ENCODE assay signal across 30 cellular contexts in genomic region chr14:79820866-79821535, GRCh38.
DNase-seq lines count a peak whose midpoint lies in the region; ATAC-seq, FAIRE-seq and TF ChIP-seq lines count a peak whose summit lies in the region.
"Had no signal": no experiment of that assay in that cellular context is flagged by ENCODE, and none has a peak within 500 bp of the region (broad histone marks: within the 10 kb centered on the region; RNA-seq: fewer than 3 reads in every experiment).

No MANE protein-coding gene starts in this region.

- no peak overlapping the region for H3K27ac Mint-ChIP-seq in activated CD4-positive, alpha-beta T cell treated with anti-CD3 and anti-CD28 coated beads for 36 hours
- H3K27ac Mint-ChIP-seq: activated B cell treated with CpG ODN at 0.5 μM for 24 hours; activated naive CD8-positive, alpha-beta T cell; CD8-positive, alpha-beta T cell; endodermal cell; memory B cell had no signal

- DNase-seq in NCI-H82 (lab: John Stamatoyannopoulos, UW) (peak; percentile 20), NCI-H82 treated with DMSO at 0.1 percent for 48 hours (lab: John Stamatoyannopoulos, UW; ENCODE audit: unreplicated experiment) (no peak), NCI-H69 (lab: John Stamatoyannopoulos, UW) (peak; percentile 61), iPS-NIHi7 (ENCODE audit: extremely low spot score) (peak; percentile 11), retina (peak; percentile 14), H54 (ENCODE audit: insufficient read length, low spot score) (no peak)
- no peak for DNase-seq in activated CD4-positive, alpha-beta T cell treated with anti-CD3 and anti-CD28 coated beads for 36 hours
- DNase-seq: activated B cell treated with CpG ODN at 0.5 μM for 24 hours; activated CD4-positive, alpha-beta T cell treated with anti-CD3 and anti-CD28 coated beads, Interleukin-2, amount 50 U/mL, for 4 hours; activated CD8-positive, alpha-beta memory T cell treated with anti-CD3 and anti-CD28 coated beads, Interleukin-2, amount 50 U/mL, for 48 hours; aorta; CD8-positive, alpha-beta T cell; EL; endodermal cell; foreskin melanocyte; GM23248; IMR-90; NCI-H1092 treated with DMSO at 0.1 percent for 48 hours; NCI-H2081; SIG-M5; stimulated activated naive CD8-positive, alpha-beta T cell treated with anti-CD3 and anti-CD28 coated beads, Interleukin-15, Interleukin-2, amounts not matched to agents 100 U/mL and 50 U/mL, for 24 hours; T-helper 1 cell; thyroid gland had no signal

- no peaks in the 10 kb centered on the region for H3K9me3 Mint-ChIP-seq in activated CD4-positive, alpha-beta T cell treated with anti-CD3 and anti-CD28 coated beads for 36 hours (ENCODE audit: low read depth)
- H3K9me3 Mint-ChIP-seq: CD8-positive, alpha-beta T cell; endodermal cell had no signal

- CTCF ChIA-PET in activated CD4-positive, alpha-beta T cell treated with anti-CD3 and anti-CD28 coated beads for 36 hours (lab: Charles Lee), result no interaction called here

- TF ChIP-seq POLR2A in H54 (IDR thresholded peaks at IDR 0.05; ENCODE audit: low read depth, low read length), result no peak

- no peak for FAIRE-seq in H54 (lab: Jason Lieb, UNC)
- FAIRE-seq: A204.1, GM12891 had no signal

- H3K36me3 Mint-ChIP-seq in activated CD4-positive, alpha-beta T cell treated with anti-CD3 and anti-CD28 coated beads for 36 hours (ENCODE audit: low read depth), result no peaks in the 10 kb centered on the region
- H3K36me3 Mint-ChIP-seq: activated naive CD8-positive, alpha-beta T cell; CD8-positive, alpha-beta T cell; memory B cell had no signal

- POLR2A ChIA-PET in activated CD4-positive, alpha-beta T cell treated with anti-CD3 and anti-CD28 coated beads for 36 hours (lab: Charles Lee), result no interaction called here

- H3K4me3 Mint-ChIP-seq in activated CD4-positive, alpha-beta T cell treated with anti-CD3 and anti-CD28 coated beads for 36 hours, result no peak overlapping the region
- H3K4me3 Mint-ChIP-seq: activated B cell treated with CpG ODN at 0.5 μM for 24 hours; activated naive CD8-positive, alpha-beta T cell; CD8-positive, alpha-beta T cell; endodermal cell; memory B cell had no signal

- no peaks in the 10 kb centered on the region for H3K27me3 Mint-ChIP-seq in activated CD4-positive, alpha-beta T cell treated with anti-CD3 and anti-CD28 coated beads for 36 hours
- H3K27me3 Mint-ChIP-seq: activated B cell treated with CpG ODN at 0.5 μM for 24 hours, memory B cell had no signal

- intact Hi-C loops in activated CD4-positive, alpha-beta T cell treated with anti-CD3 and anti-CD28 coated beads for 36 hours (cut with DNase I, micrococcal nuclease), result no loop called here

- ATAC-seq in GM21381 (IDR thresholded peaks at IDR 0.05; ENCODE audit: unreplicated experiment), result no peak
- no peak for ATAC-seq in activated CD4-positive, alpha-beta T cell treated with anti-CD3 and anti-CD28 coated beads for 36 hours
- ATAC-seq: CD8-positive, alpha-beta T cell; left lobe of liver; Panc1; stimulated activated naive CD8-positive, alpha-beta T cell treated with anti-CD3 and anti-CD28 coated beads, Interleukin-15, Interleukin-2, amounts not matched to agents 100 U/mL and 50 U/mL, for 24 hours had no signal

- H3K4me1 Mint-ChIP-seq in activated CD4-positive, alpha-beta T cell treated with anti-CD3 and anti-CD28 coated beads for 36 hours, result no peaks in the 10 kb centered on the region
- H3K4me1 Mint-ChIP-seq: activated B cell treated with CpG ODN at 0.5 μM for 24 hours, memory B cell had no signal

Comparison
In these comparisons a context has a peak if more than half of its experiments do, and no peak if none do; other contexts are left out.
1. DNase-seq: peak in NCI-H82 (single experiment), NCI-H69 (single experiment), iPS-NIHi7 (single experiment) and retina (single experiment); none in NCI-H82 treated with DMSO at 0.1 percent for 48 hours (single experiment), H54 (single experiment) and activated CD4-positive, alpha-beta T cell treated with anti-CD3 and anti-CD28 coated beads for 36 hours (single experiment).